ENCODE assay signal across 8 cellular contexts in the genomic region with DNA sequence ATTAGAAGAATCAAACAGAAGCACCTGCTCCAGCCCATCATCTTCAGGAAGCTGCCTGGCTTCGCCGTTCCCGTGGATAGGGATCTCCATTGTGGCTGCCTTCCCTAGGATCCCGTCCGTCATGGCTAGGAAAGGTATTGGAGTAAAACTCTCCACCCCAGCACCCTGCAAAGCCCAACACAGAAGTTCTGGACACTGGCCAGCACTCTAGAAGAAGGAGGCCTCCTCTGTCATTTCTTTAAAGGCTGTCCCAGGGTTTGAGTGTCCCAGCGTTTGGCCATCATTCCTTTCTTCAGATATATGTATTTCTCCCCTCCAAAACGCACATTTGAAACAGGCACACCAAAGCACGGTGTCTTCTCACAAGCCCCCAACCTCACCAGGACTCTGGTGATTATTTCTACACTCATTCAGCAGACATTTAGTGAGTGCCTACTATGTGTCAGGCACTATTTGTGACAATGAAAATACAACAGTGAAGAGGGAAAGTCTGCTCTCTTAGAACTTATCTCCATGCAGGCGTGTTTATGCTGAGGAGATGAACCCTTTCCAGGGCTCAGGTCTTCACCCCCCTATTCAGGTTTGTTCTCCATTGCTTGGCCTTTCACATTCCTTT. TPM values are rescaled to one million over a fixed set of nuclear protein-coding genes. Genes with fewer than 3 reads are reported as not detected.
DNase-seq lines count a peak whose midpoint lies in the region; ATAC-seq and TF ChIP-seq lines count a peak whose summit lies in the region.

No MANE protein-coding gene starts in this region.

- H3K36me3 ChIP-seq in lung (ENCODE audit: control insufficient read depth in 2 of 2, insufficient read depth in 2 of 2, low read length in 2 of 2) (peaks cover 11 to 29% of the 10 kb centered on the region in 2 donors), upper lobe of right lung (peaks cover 54% of the 10 kb centered on the region)

- H3K27me3 ChIP-seq in lung (ENCODE audit: control insufficient read depth, insufficient read depth) (no peaks in the 10 kb centered on the region), upper lobe of right lung (no peaks in the 10 kb centered on the region)

- no peaks in the 10 kb centered on the region for H3K27me3 Mint-ChIP-seq in activated naive CD4-positive, alpha-beta T cell treated with anti-CD3 and anti-CD28 coated beads for 36 hours (ENCODE audit: low read depth)
- peaks cover 5% of the 10 kb centered on the region for H3K27me3 Mint-ChIP-seq in brain

- H3K4me3 Mint-ChIP-seq in activated naive CD4-positive, alpha-beta T cell treated with anti-CD3 and anti-CD28 coated beads for 36 hours, result peak overlapping the region; percentile 94
- H3K4me3 Mint-ChIP-seq in brain, result peak overlapping the region; percentile 96 to 99 (median 98)

- H3K27ac Mint-ChIP-seq in activated naive CD4-positive, alpha-beta T cell treated with anti-CD3 and anti-CD28 coated beads for 36 hours, result peak overlapping the region; percentile 96
- peak overlapping the region; percentile 95 to 98 (median 98) for H3K27ac Mint-ChIP-seq in brain

- CTCF ChIA-PET in activated naive CD4-positive, alpha-beta T cell treated with anti-CD3 and anti-CD28 coated beads for 36 hours (lab: Charles Lee), result no interaction called here

- H3K4me1 ChIP-seq in lung (ENCODE audit: control insufficient read depth in 2 of 2, insufficient read depth in 2 of 2, low read length in 2 of 2) (peaks cover 9 to 10% of the 10 kb centered on the region in 2 donors), upper lobe of right lung (peaks cover 27% of the 10 kb centered on the region)

- ATAC-seq in lung (ENCODE audit: insufficient read depth, low FRiP score) (no peak), upper lobe of right lung (no peak), GM18870 (IDR thresholded peaks at IDR 0.05; ENCODE audit: unreplicated experiment) (no peak)

- intact Hi-C loops in activated naive CD4-positive, alpha-beta T cell treated with anti-CD3 and anti-CD28 coated beads for 36 hours (cut with micrococcal nuclease), result loop anchor here (2.0 to 5.0 kb wide), 5 partner anchors 42 to 853 kb away; partner anchors contain the start of genes TRIM22 and TRIM34
- intact Hi-C loops in upper lobe of right lung (cut with DNase I), result no loop called here

- H3K27ac ChIP-seq in lung (ENCODE audit: low read depth in 1 of 2, low read length in 1 of 2), result peak overlapping the region; percentile 79 to 90
- peak overlapping the region; percentile 89 for H3K27ac ChIP-seq in upper lobe of right lung

- H3K4me3 ChIP-seq in lung (peak overlapping the region; percentile 70), upper lobe of right lung (peak overlapping the region; percentile 72)

- no peak for TF ChIP-seq CTCF in brain (conservative IDR thresholded peaks at IDR 0.05)
- TF ChIP-seq CTCF in lung (IDR thresholded peaks at IDR 0.05; ENCODE audit: control extremely low read depth, extremely low read depth), result no peak
- TF ChIP-seq CTCF in upper lobe of right lung (IDR thresholded peaks at IDR 0.05), result no peak

- H3K9me3 Mint-ChIP-seq in activated naive CD4-positive, alpha-beta T cell treated with anti-CD3 and anti-CD28 coated beads for 36 hours, result no peaks in the 10 kb centered on the region
- no peaks in the 10 kb centered on the region for H3K9me3 Mint-ChIP-seq in brain

- H3K36me3 Mint-ChIP-seq in activated naive CD4-positive, alpha-beta T cell treated with anti-CD3 and anti-CD28 coated beads for 36 hours (ENCODE audit: low read depth), result peaks cover 21% of the 10 kb centered on the region
- peaks cover 36% of the 10 kb centered on the region for H3K36me3 Mint-ChIP-seq in brain

- DNase-seq in activated naive CD4-positive, alpha-beta T cell treated with anti-CD3 and anti-CD28 coated beads for 36 hours, result no peak
- DNase-seq in activated naive CD4-positive, alpha-beta T cell treated with anti-CD3 and anti-CD28 coated beads, Interleukin-2, amount 50 U/mL, for 16 hours, result no peak
- DNase-seq in lung (ENCODE audit: low spot score) (no peak), upper lobe of right lung (no peak), 8988T (no peak), NCI-H2081 (lab: John Stamatoyannopoulos, UW) (no peak)

- H3K9me3 ChIP-seq in lung (ENCODE audit: control insufficient read depth in 2 of 2, insufficient read depth in 1 of 2, low read length in 1 of 2), result no peaks in the 10 kb centered on the region
- H3K9me3 ChIP-seq in upper lobe of right lung, result no peaks in the 10 kb centered on the region

- 61 to 79% methylated on average over 9 of the region's 9 CpGs for WGBS in lung, 2 donors

- H3K4me1 Mint-ChIP-seq in activated naive CD4-positive, alpha-beta T cell treated with anti-CD3 and anti-CD28 coated beads for 36 hours (ENCODE audit: low read depth), result peaks cover 38% of the 10 kb centered on the region
- H3K4me1 Mint-ChIP-seq in brain, result peaks cover 46% of the 10 kb centered on the region

RNA-seq across cellular contexts. Expression of gene ARFIP2, which starts 0.7 kb away (rescaled TPM):
- total RNA-seq in activated naive CD4-positive, alpha-beta T cell treated with anti-CD3 and anti-CD28 coated beads for 36 hours, result 10 to 100 TPM; 33.5 to 37.9 TPM
- polyA plus RNA-seq in brain (ENCODE audit: insufficient read depth, low read depth, low replicate concordance), result 45.9 TPM
- 10 to 100 TPM; 34.0 to 53.7 TPM for total RNA-seq in lung
- 10 to 100 TPM; 41.9 to 51.1 TPM for polyA plus RNA-seq in lung
- total RNA-seq in upper lobe of right lung, result 36.4 TPM

RNA-seq across cellular contexts. Expression of gene TIMM10B, which starts 0.9 kb away (rescaled TPM):
- total RNA-seq in activated naive CD4-positive, alpha-beta T cell treated with anti-CD3 and anti-CD28 coated beads for 36 hours, result 10 to 100 TPM; 35.1 to 41.7 TPM
- polyA plus RNA-seq in brain (ENCODE audit: insufficient read depth, low read depth, low replicate concordance) (16.2 TPM), lung (10 to 100 TPM; 20.5 to 32.6 TPM)
- total RNA-seq in lung (10 to 100 TPM; 31.5 to 43.4 TPM), upper lobe of right lung (45.0 TPM)

RNA-seq across cellular contexts. Expression of gene TRIM3, which starts 6.7 kb away (rescaled TPM):
- 1 to 10 TPM; 7.7 to 9.4 TPM for total RNA-seq in activated naive CD4-positive, alpha-beta T cell treated with anti-CD3 and anti-CD28 coated beads for 36 hours
- polyA plus RNA-seq in brain (ENCODE audit: insufficient read depth, low read depth, low replicate concordance) (16.5 TPM), lung (10 to 100 TPM; 15.7 to 16.4 TPM)
- total RNA-seq in lung (10 to 100 TPM; 28.4 to 29.0 TPM), upper lobe of right lung (22.0 TPM)

RNA-seq across cellular contexts. Expression of gene DNHD1, which starts 16.7 kb away (rescaled TPM):
- 10 to 100 TPM; 18.2 to 19.3 TPM for total RNA-seq in activated naive CD4-positive, alpha-beta T cell treated with anti-CD3 and anti-CD28 coated beads for 36 hours
- polyA plus RNA-seq in brain (ENCODE audit: insufficient read depth, low read depth, low replicate concordance) (2.5 TPM), lung (1 to 10 TPM; 4.5 to 8.8 TPM)
- total RNA-seq in lung (10 to 100 TPM; 15.2 to 15.6 TPM), upper lobe of right lung (14.5 TPM)

RNA-seq across cellular contexts. Expression of gene HPX, which starts 39.6 kb away (rescaled TPM):
- under 1 TPM in 1 of 2 experiments, not detected in 1; 0.64 TPM for total RNA-seq in activated naive CD4-positive, alpha-beta T cell treated with anti-CD3 and anti-CD28 coated beads for 36 hours
- polyA plus RNA-seq in brain (ENCODE audit: insufficient read depth, low read depth, low replicate concordance) (0.61 TPM), lung (1 to 10 TPM in 1 of 2 donors, under 1 TPM in 1; 0.46 to 1.3 TPM)
- total RNA-seq in lung (1 to 10 TPM; 2.3 to 3.5 TPM), upper lobe of right lung (1.4 TPM)
